ENCODE assay signal across 18 cellular contexts in the genomic region with DNA sequence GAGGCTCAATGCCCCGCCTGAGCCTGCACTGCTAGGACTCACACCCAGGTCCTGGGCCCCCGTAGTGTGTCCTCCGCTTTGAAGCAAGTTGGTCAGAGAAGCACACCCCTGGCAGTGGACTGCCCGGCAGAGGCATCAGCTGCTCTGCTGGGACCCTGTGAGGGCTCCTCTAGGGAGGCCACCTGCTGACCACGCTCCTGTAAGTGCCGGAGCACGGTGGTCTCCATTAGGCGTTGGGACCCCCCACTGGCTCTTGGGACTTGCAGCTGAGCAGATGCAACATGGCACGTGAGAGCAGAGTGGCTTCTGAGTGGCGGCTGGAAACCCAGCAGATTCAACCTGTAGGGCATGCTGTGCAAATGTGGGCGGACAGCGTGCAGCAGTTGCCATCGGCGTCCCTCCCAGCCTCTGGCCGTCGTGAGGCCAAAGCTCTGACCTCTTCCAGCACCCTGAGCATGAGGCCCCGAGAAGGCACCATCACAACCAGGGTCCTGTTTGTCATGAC. TPM values are rescaled to one million over a fixed set of nuclear protein-coding genes. Genes with fewer than 3 reads are reported as not detected.
"Had no signal": no experiment of that assay in that cellular context is flagged by ENCODE, and none has a peak within 500 bp of the region (broad histone marks: within the 10 kb centered on the region; RNA-seq: fewer than 3 reads in every experiment).

No MANE protein-coding gene starts in this region.

- H3K4me3 ChIP-seq: heart right ventricle, lower lobe of right lung, upper lobe of right lung had no signal

- H3K9me3 ChIP-seq: heart right ventricle, lower lobe of right lung, upper lobe of right lung had no signal

- ATAC-seq: activated CD8-positive, alpha-beta memory T cell treated with anti-CD3 and anti-CD28 coated beads, Interleukin-2, amount 10 ng/mL, durations not matched to agents 7 days and 5 days; activated naive CD8-positive, alpha-beta T cell treated with anti-CD3 and anti-CD28 coated beads, Interleukin-2, amount 50 U/mL, for 24 hours; esophagus mucosa; heart right ventricle; lower lobe of right lung; upper lobe of right lung; WTC11 had no signal

- DNase-seq: activated CD4-positive, alpha-beta memory T cell treated with anti-CD3 and anti-CD28 coated beads, Interleukin-2, amount 10 ng/mL, durations not matched to agents 7 days and 5 days; activated CD4-positive, alpha-beta T cell treated with anti-CD3 and anti-CD28 coated beads for 48 hours; activated CD8-positive, alpha-beta memory T cell treated with anti-CD3 and anti-CD28 coated beads, Interleukin-2, amount 10 ng/mL, durations not matched to agents 7 days and 5 days; activated naive CD4-positive, alpha-beta T cell treated with Interleukin-2 at 50 U/mL for 16 hours; activated naive CD8-positive, alpha-beta T cell treated with anti-CD3 and anti-CD28 coated beads, Interleukin-2, amount 50 U/mL, for 24 hours; anterior cingulate cortex; brain microvascular endothelial cell; cortex of kidney; heart right ventricle; lower lobe of right lung; nucleus accumbens had no signal

- H3K36me3 ChIP-seq: brain microvascular endothelial cell, heart right ventricle, lower lobe of right lung, upper lobe of right lung had no signal

- H3K27ac ChIP-seq: brain microvascular endothelial cell, heart right ventricle, lower lobe of right lung, upper lobe of right lung had no signal

RNA-seq across cellular contexts. Expression of a gene that starts 16.9 kb away (rescaled TPM):
- total RNA-seq: activated CD4-positive, alpha-beta memory T cell treated with anti-CD3 and anti-CD28 coated beads, Interleukin-2, amount 10 ng/mL, durations not matched to agents 7 days and 5 days; activated CD8-positive, alpha-beta memory T cell treated with anti-CD3 and anti-CD28 coated beads, Interleukin-2, amount 10 ng/mL, durations not matched to agents 7 days and 5 days; esophagus mucosa; heart right ventricle; lower lobe of right lung; mesothelial cell of epicardium; skeletal muscle tissue; T-cell; temporal lobe; upper lobe of right lung; WTC11 had no signal
- polyA plus RNA-seq: heart right ventricle had no signal

RNA-seq across cellular contexts. Expression of a gene that starts 30.5 kb away (rescaled TPM):
- total RNA-seq: activated CD4-positive, alpha-beta memory T cell treated with anti-CD3 and anti-CD28 coated beads, Interleukin-2, amount 10 ng/mL, durations not matched to agents 7 days and 5 days; activated CD8-positive, alpha-beta memory T cell treated with anti-CD3 and anti-CD28 coated beads, Interleukin-2, amount 10 ng/mL, durations not matched to agents 7 days and 5 days; esophagus mucosa; lower lobe of right lung; mesothelial cell of epicardium; skeletal muscle tissue; T-cell; temporal lobe; upper lobe of right lung; WTC11 had no signal
- polyA plus RNA-seq: heart right ventricle had no signal
